ENCODE assay signal across 11 cellular contexts in genomic region chr15:55627730-55628368, GRCh38. TPM values are rescaled to one million over a fixed set of nuclear protein-coding genes. Genes with fewer than 3 reads are reported as not detected.
DNase-seq lines count a peak whose midpoint lies in the region; ATAC-seq, FAIRE-seq and TF ChIP-seq lines count a peak whose summit lies in the region.
"Had no signal": no experiment of that assay in that cellular context is flagged by ENCODE, and none has a peak within 500 bp of the region (broad histone marks: within the 10 kb centered on the region; RNA-seq: fewer than 3 reads in every experiment).

No MANE protein-coding gene starts in this region.

- no peak overlapping the region for H3K4me3 ChIP-seq in endothelial cell of umbilical vein (replicated peaks in 1 of 3; ENCODE audit: insufficient read depth in 1 of 3, low read depth in 1 of 3, low read length in 3 of 3)
- peak overlapping the region; percentile 26 for H3K4me3 ChIP-seq in psoas muscle
- H3K4me3 ChIP-seq: coronary artery had no signal

- H3K9me3 ChIP-seq in endothelial cell of umbilical vein (replicated peaks; ENCODE audit: control insufficient read depth, insufficient read depth, low read length) (no peaks in the 10 kb centered on the region), psoas muscle (no peaks in the 10 kb centered on the region)

- ATAC-seq in psoas muscle (peak; percentile 86 to 95 (median 90)), GM18498 (IDR thresholded peaks at IDR 0.05; ENCODE audit: unreplicated experiment) (no peak)

- POLR2A ChIA-PET in endothelial cell of umbilical vein (lab: Charles Lee), result no interaction called here

- no peaks in the 10 kb centered on the region for H3K9me1 ChIP-seq in endothelial cell of umbilical vein (replicated peaks; ENCODE audit: control insufficient read depth, extremely low read depth, insufficient read depth, low read length)

- dilution Hi-C loops in endothelial cell of umbilical vein (cut with MboI; ENCODE audit: extremely low pct_ligation_motif_present, low sequenced_read_pairs), result no loop called here

- in situ Hi-C loops in G401 (cut with HindIII; ENCODE audit: low sequenced_read_pairs), result no loop called here

- BruUV-seq in endothelial cell of umbilical vein (replicated peaks; lab: Mats Ljungman, UMichigan), result no TSS peak

- peak overlapping the region; percentile 88 for H2AFZ ChIP-seq in endothelial cell of umbilical vein (ENCODE audit: low read depth, low read length)

- H3K27ac ChIP-seq in endothelial cell of umbilical vein (ENCODE audit: insufficient read depth, low read depth, low read length), result no peak overlapping the region
- peak overlapping the region; percentile 85 for H3K27ac ChIP-seq in psoas muscle
- H3K27ac ChIP-seq: coronary artery had no signal

- no peak overlapping the region for H3K9ac ChIP-seq in endothelial cell of umbilical vein (replicated peaks; ENCODE audit: extremely low read depth, insufficient read depth, low read length)

- CTCF ChIA-PET in endothelial cell of umbilical vein (lab: Charles Lee), result interaction anchor here (0.5 to 2.6 kb wide), 19 partner anchors 8 to 521 kb away, joined by 3 to 13 read pairs (median 4); partner anchors contain the start of gene PYGO1

- H3K36me3 ChIP-seq in endothelial cell of umbilical vein (ENCODE audit: control insufficient read depth in 2 of 2, extremely low read depth in 1 of 2, insufficient read depth in 2 of 2, low read length in 2 of 2) (no peaks in the 10 kb centered on the region), psoas muscle (ENCODE audit: insufficient read depth in 1 of 2, low read depth in 1 of 2) (no peaks in the 10 kb centered on the region)

- no peak for TF ChIP-seq POLR2A in endothelial cell of umbilical vein (IDR thresholded peaks at IDR 0.05; ENCODE audit: low read depth, low read length)

- 41 to 52% (median 50%) methylated on average over 7 of the region's 7 CpGs for WGBS in psoas muscle, 3 donors

- intact Hi-C loops in endothelial cell of umbilical vein (cut with micrococcal nuclease), result no loop called here
- intact Hi-C loops in psoas muscle (cut with DNase I), result loop anchor here in 1 of 2 donors (2.0 kb wide), 1 partner anchor 39 kb away; the partner anchor contains the start of gene PYGO1

- peak; percentile 38 for FAIRE-seq in endothelial cell of umbilical vein (lab: Jason Lieb, UNC)
- FAIRE-seq: TTC549 had no signal

- H3K79me2 ChIP-seq in endothelial cell of umbilical vein (ENCODE audit: control insufficient read depth, insufficient read depth, low read length), result no peaks in the 10 kb centered on the region

- no peaks in the 10 kb centered on the region for H3K27me3 ChIP-seq in endothelial cell of umbilical vein (ENCODE audit: control insufficient read depth in 2 of 2, insufficient read depth in 2 of 2, low read length in 2 of 2)
- no peaks in the 10 kb centered on the region for H3K27me3 ChIP-seq in psoas muscle (ENCODE audit: insufficient read depth in 3 of 3, low read length in 2 of 3)

- DNase-seq in G401 (ENCODE audit: low spot score) (peak; percentile 35), NCI-H69 (lab: John Stamatoyannopoulos, UW) (peak; percentile 10), endothelial cell of umbilical vein (ENCODE audit: low read depth, low spot score) (peak; percentile 76), psoas muscle (peak; percentile 22 to 65), iPS-NIHi7 (ENCODE audit: extremely low spot score) (no peak)
- no peak for DNase-seq in stimulated activated CD4-positive, alpha-beta T cell treated with anti-CD3 and anti-CD28 coated beads, Interleukin-4, amount 100 ng/mL, for 24 hours
- DNase-seq in stimulated activated naive CD4-positive, alpha-beta T cell (lab: John Stamatoyannopoulos, UW), result no peak

- no peaks in the 10 kb centered on the region for H4K20me1 ChIP-seq in endothelial cell of umbilical vein (replicated peaks; ENCODE audit: control insufficient read depth, extremely low read depth, insufficient read depth, low read length)

- H3K4me1 ChIP-seq in endothelial cell of umbilical vein (ENCODE audit: control insufficient read depth, extremely low read depth, insufficient read depth, low read length) (peaks cover 6% of the 10 kb centered on the region), psoas muscle (peaks cover 27% of the 10 kb centered on the region)

- no peak overlapping the region for H3K4me2 ChIP-seq in endothelial cell of umbilical vein (ENCODE audit: insufficient read depth, low read length)

- TF ChIP-seq CTCF in endothelial cell of umbilical vein (IDR thresholded peaks at IDR 0.05; ENCODE audit: extremely low read depth in 1 of 2, insufficient read depth in 1 of 2, low read depth in 1 of 2, low read length in 2 of 2) (peak in 1 of 2 donors; percentile 19), psoas muscle (IDR thresholded peaks at IDR 0.05) (no peak)

TF ChIP-seq in endothelial cell of umbilical vein, 7 proteins besides CTCF, POLR2A, EP300 and RAD21:
- TF ChIP-seq FOS (IDR thresholded peaks at IDR 0.05; ENCODE audit: borderline replicate concordance, insufficient read depth, low read length) (peak; percentile 57), JUN (IDR thresholded peaks at IDR 0.05; ENCODE audit: borderline replicate concordance, insufficient read depth, insufficient read length, low read depth) (peak; percentile 56), POLR2AphosphoS5 (IDR thresholded peaks at IDR 0.05; ENCODE audit: insufficient read depth, low read depth, low read length) (no peak), MYC (IDR thresholded peaks at IDR 0.05; ENCODE audit: low read depth, low read length) (no peak), MAX (IDR thresholded peaks at IDR 0.05; ENCODE audit: insufficient read depth, insufficient read length) (no peak), EZH2 (IDR thresholded peaks at IDR 0.05; ENCODE audit: borderline replicate concordance, low read depth, low read length, severe bottlenecking) (no peak), GATA2 (IDR thresholded peaks at IDR 0.05; ENCODE audit: insufficient read depth, insufficient read length, low read depth, low read length) (no peak)

RNA-seq across cellular contexts. Expression of gene PYGO1, which starts 39.7 kb away (rescaled TPM):
- total RNA-seq in G401 (2014; rRNA removed; shearing (Covaris generic)), result 15.3 and 24.7 TPM in 2 replicates
- total RNA-seq in endothelial cell of umbilical vein, result 5.7 and 7.6 TPM in 2 replicates
- polyA plus RNA-seq in endothelial cell of umbilical vein, result 1.4 and 1.9 TPM in 2 replicates
- polyA plus RNA-seq in endothelial cell of umbilical vein (2011; cell fraction: cytosol; rRNA removed), result 1.7 and 2.0 TPM in 2 replicates
- polyA plus RNA-seq in endothelial cell of umbilical vein (2011; cell fraction: nucleus; rRNA removed), result 3.8 and 4.0 TPM in 2 replicates
- 2.9 and 4.2 TPM in 2 replicates for polyA plus RNA-seq in endothelial cell of umbilical vein (2012)
- polyA minus RNA-seq in endothelial cell of umbilical vein, result 6.6 and 7.3 TPM in 2 replicates
- not detected for polyA minus RNA-seq in endothelial cell of umbilical vein (2011; cell fraction: cytosol; rRNA and poly(A)+ RNA removed)
- 3.7 and 5.5 TPM in 2 replicates for polyA minus RNA-seq in endothelial cell of umbilical vein (2011; cell fraction: nucleus; rRNA and poly(A)+ RNA removed)
- total RNA-seq in psoas muscle, result 10 to 100 TPM; 18.8 to 30.2 (median 28.5) TPM
- 10 to 100 TPM in 1 of 3 donors, 1 to 10 TPM in 2; 3.8 to 12.6 (median 7.0) TPM for polyA plus RNA-seq in psoas muscle
- total RNA-seq: natural killer cell treated with Interleukin-12 subunit alpha and Interleukin-12 subunit beta and Interleukin-15 and Interleukin-18, amount 100 ng/mL, for 72 hours had no signal

Comparison
In these comparisons a context has a peak if more than half of its experiments do, and no peak if none do; other contexts are left out.
1. DNase-seq: peak in G401 (single experiment), NCI-H69 (single experiment), endothelial cell of umbilical vein (single experiment) and psoas muscle (2 of 2); none in stimulated activated CD4-positive, alpha-beta T cell treated with anti-CD3 and anti-CD28 coated beads, Interleukin-4, amount 100 ng/mL, for 24 hours (single experiment), iPS-NIHi7 (single experiment) and stimulated activated naive CD4-positive, alpha-beta T cell (0 of 6).